ENCODE assay signal across 1 cellular context in genomic region chr18:35430721-35431441, GRCh38.
TF ChIP-seq lines count a peak whose summit lies in the region.

No MANE protein-coding gene starts in this region.

TF ChIP-seq in K562, 482 proteins besides CTCF, POLR2A, EP300 and RAD21 (continued from another document):
- TF ChIP-seq, protein P1, sequence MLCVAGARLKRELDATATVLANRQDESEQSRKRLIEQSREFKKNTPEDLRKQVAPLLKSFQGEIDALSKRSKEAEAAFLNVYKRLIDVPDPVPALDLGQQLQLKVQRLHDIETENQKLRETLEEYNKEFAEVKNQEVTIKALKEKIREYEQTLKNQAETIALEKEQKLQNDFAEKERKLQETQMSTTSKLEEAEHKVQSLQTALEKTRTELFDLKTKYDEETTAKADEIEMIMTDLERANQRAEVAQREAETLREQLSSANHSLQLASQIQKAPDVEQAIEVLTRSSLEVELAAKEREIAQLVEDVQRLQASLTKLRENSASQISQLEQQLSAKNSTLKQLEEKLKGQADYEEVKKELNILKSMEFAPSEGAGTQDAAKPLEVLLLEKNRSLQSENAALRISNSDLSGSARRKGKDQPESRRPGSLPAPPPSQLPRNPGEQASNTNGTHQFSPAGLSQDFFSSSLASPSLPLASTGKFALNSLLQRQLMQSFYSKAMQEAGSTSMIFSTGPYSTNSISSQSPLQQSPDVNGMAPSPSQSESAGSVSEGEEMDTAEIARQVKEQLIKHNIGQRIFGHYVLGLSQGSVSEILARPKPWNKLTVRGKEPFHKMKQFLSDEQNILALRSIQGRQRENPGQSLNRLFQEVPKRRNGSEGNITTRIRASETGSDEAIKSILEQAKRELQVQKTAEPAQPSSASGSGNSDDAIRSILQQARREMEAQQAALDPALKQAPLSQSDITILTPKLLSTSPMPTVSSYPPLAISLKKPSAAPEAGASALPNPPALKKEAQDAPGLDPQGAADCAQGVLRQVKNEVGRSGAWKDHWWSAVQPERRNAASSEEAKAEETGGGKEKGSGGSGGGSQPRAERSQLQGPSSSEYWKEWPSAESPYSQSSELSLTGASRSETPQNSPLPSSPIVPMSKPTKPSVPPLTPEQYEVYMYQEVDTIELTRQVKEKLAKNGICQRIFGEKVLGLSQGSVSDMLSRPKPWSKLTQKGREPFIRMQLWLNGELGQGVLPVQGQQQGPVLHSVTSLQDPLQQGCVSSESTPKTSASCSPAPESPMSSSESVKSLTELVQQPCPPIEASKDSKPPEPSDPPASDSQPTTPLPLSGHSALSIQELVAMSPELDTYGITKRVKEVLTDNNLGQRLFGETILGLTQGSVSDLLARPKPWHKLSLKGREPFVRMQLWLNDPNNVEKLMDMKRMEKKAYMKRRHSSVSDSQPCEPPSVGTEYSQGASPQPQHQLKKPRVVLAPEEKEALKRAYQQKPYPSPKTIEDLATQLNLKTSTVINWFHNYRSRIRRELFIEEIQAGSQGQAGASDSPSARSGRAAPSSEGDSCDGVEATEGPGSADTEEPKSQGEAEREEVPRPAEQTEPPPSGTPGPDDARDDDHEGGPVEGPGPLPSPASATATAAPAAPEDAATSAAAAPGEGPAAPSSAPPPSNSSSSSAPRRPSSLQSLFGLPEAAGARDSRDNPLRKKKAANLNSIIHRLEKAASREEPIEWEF (CRISPR knock-in tag; IDR thresholded peaks at IDR 0.05) = no peak
- TF ChIP-seq FOXA3 (CRISPR knock-in tag; conservative IDR thresholded peaks at IDR 0.05 in 1 of 2, IDR thresholded peaks at IDR 0.05 in 1 of 2) (peak; percentile 64 to 66; a peak in 3 of 4 replicates), ZBTB7A (IDR thresholded peaks at IDR 0.05; ENCODE audit: borderline replicate concordance, control insufficient read depth, low read depth, low read length) (peak; percentile 46; the same call in 1 of the 2 replicates), MTF1 (CRISPR knock-in tag; IDR thresholded peaks at IDR 0.05; ENCODE audit: borderline replicate concordance) (no peak), FOSL1 (tag; conservative IDR thresholded peaks at IDR 0.05) (peak; percentile 80), ZNF133 (CRISPR knock-in tag; IDR thresholded peaks at IDR 0.05) (no peak), PCBP1 (IDR thresholded peaks at IDR 0.05; ENCODE audit: low read depth, low read length, poor library complexity, severe bottlenecking) (no peak), CHD1 (IDR thresholded peaks at IDR 0.05; ENCODE audit: low read length) (no peak), TEAD4 (IDR thresholded peaks at IDR 0.05; ENCODE audit: low read length) (0 out of 2 replicates have a peak, but pooled peaks have one; percentile 19), TEAD4 (CRISPR knock-in tag; IDR thresholded peaks at IDR 0.05; ENCODE audit: borderline replicate concordance) (no peak), GMEB1 (CRISPR knock-in tag; IDR thresholded peaks at IDR 0.05) (no peak), ZBED1 (IDR thresholded peaks at IDR 0.05) (no peak), CBFA2T3 (IDR thresholded peaks at IDR 0.05) (peak; percentile 54), RAD51 (IDR thresholded peaks at IDR 0.05; ENCODE audit: borderline replicate concordance, low read depth) (no peak), NEUROD1 (IDR thresholded peaks at IDR 0.05; ENCODE audit: borderline replicate concordance, low read depth, low read length, partially characterized antibody) (no peak), BHLHE40 (IDR thresholded peaks at IDR 0.05; ENCODE audit: low read length) (peak; percentile 84), SNRNP70 (optimal IDR thresholded peaks at IDR 0.05; ENCODE audit: low read depth, low read length) (no peak), FOXK2 (conservative IDR thresholded peaks at IDR 0.05 in 1 of 2, IDR thresholded peaks at IDR 0.05 in 1 of 2; ENCODE audit: low read depth in 2 of 2) (peak; percentile 62 to 70; a peak in 3 of 4 replicates)
- TF ChIP-seq, protein P2, sequence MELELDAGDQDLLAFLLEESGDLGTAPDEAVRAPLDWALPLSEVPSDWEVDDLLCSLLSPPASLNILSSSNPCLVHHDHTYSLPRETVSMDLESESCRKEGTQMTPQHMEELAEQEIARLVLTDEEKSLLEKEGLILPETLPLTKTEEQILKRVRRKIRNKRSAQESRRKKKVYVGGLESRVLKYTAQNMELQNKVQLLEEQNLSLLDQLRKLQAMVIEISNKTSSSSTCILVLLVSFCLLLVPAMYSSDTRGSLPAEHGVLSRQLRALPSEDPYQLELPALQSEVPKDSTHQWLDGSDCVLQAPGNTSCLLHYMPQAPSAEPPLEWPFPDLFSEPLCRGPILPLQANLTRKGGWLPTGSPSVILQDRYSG (tag; conservative IDR thresholded peaks at IDR 0.05; ENCODE audit: low read depth) = no peak
- TF ChIP-seq, protein P3, sequence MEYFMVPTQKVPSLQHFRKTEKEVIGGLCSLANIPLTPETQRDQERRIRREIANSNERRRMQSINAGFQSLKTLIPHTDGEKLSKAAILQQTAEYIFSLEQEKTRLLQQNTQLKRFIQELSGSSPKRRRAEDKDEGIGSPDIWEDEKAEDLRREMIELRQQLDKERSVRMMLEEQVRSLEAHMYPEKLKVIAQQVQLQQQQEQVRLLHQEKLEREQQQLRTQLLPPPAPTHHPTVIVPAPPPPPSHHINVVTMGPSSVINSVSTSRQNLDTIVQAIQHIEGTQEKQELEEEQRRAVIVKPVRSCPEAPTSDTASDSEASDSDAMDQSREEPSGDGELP (CRISPR knock-in tag; IDR thresholded peaks at IDR 0.05; ENCODE audit: borderline replicate concordance) = no peak
TF ChIP-seq in K562: peak in this region for 13.
